ENCODE assay signal across 27 cellular contexts in genomic region chr1:170510163-170510562, GRCh38.
"Had no signal": no experiment of that assay in that cellular context is flagged by ENCODE, and none has a peak within 500 bp of the region (broad histone marks: within the 10 kb centered on the region; RNA-seq: fewer than 3 reads in every experiment).

No MANE protein-coding gene starts in this region.

- H3K4me3 ChIP-seq: left ventricle myocardium inferior, lung, neural progenitor cell, ovary, right atrium auricular region, right lobe of liver, skin epidermis, stomach, testis, thyroid gland, transverse colon, upper lobe of right lung had no signal

- H3K4me1 Mint-ChIP-seq: mesothelial cell of epicardium; naive B cell; natural killer cell; neural progenitor cell; stimulated activated naive B cell treated with anti-CD40 and anti-IgM and Interleukin-4, amounts not matched to agents 10 μg/mL and 1 μg/mL and 100 μg/mL, for 72 hours had no signal

- H3K27me3 ChIP-seq: neural progenitor cell, neutrophil, ovary, right atrium auricular region, right lobe of liver, stomach, testis, thyroid gland, transverse colon, upper lobe of right lung had no signal

- H3K27ac Mint-ChIP-seq: mesothelial cell of epicardium; natural killer cell; nephron progenitor cell; neural progenitor cell; progenitor cell of endocrine pancreas; stimulated activated naive B cell treated with anti-CD40 and anti-IgM and Interleukin-4, amounts not matched to agents 10 μg/mL and 1 μg/mL and 100 μg/mL, for 72 hours had no signal

- H3K9me3 Mint-ChIP-seq: mesothelial cell of epicardium; natural killer cell; neural progenitor cell; stimulated activated naive B cell treated with anti-CD40 and anti-IgM and Interleukin-4, amounts not matched to agents 10 μg/mL and 1 μg/mL and 100 μg/mL, for 72 hours had no signal

- H3K4me1 ChIP-seq: left ventricle myocardium inferior, neural progenitor cell, right atrium auricular region, right lobe of liver, stomach, testis, thyroid gland, transverse colon, upper lobe of right lung had no signal

- H3K4me3 Mint-ChIP-seq: mesothelial cell of epicardium; naive B cell; natural killer cell; nephron progenitor cell; neural progenitor cell; stimulated activated naive B cell treated with anti-CD40 and anti-IgM and Interleukin-4, amounts not matched to agents 10 μg/mL and 1 μg/mL and 100 μg/mL, for 72 hours had no signal

- H3K4me2 ChIP-seq: neural progenitor cell had no signal

- DNase-seq: islet precursor cell; left ventricle myocardium inferior; mesendoderm; naive B cell; natural killer cell; nephron progenitor cell; occipital lobe; ovary; right lobe of liver; stimulated activated CD4-positive, alpha-beta T cell treated with anti-CD3 and anti-CD28 coated beads, Interleukin-12 subunit alpha, Interleukin-12 subunit beta, amount 100 ng/mL, for 4 hours; stimulated activated CD4-positive, alpha-beta T cell treated with anti-CD3 and anti-CD28 coated beads, Interleukin-15, amount 100 ng/mL, for 24 hours; stimulated activated CD4-positive, alpha-beta T cell treated with anti-CD3 and anti-CD28 coated beads, Interleukin-2, amount 100 ng/mL, for 24 hours; stimulated activated CD4-positive, alpha-beta T cell treated with anti-CD3 and anti-CD28 coated beads, Interleukin-4, amount 100 ng/mL, for 1 hour; stimulated activated naive B cell treated with anti-CD40 and anti-IgM and Interleukin-4, amounts not matched to agents 10 μg/mL and 1 μg/mL and 100 μg/mL, for 72 hours; stimulated activated naive CD8-positive, alpha-beta T cell treated with anti-CD3 and anti-CD28 coated beads, Interleukin-15, Interleukin-2, amounts not matched to agents 100 U/mL and 50 U/mL, for 24 hours; stomach; testis; thyroid gland; transverse colon; upper lobe of right lung had no signal

- H2AFZ ChIP-seq: neural progenitor cell had no signal

- H3K36me3 Mint-ChIP-seq: mesothelial cell of epicardium; natural killer cell; neural progenitor cell; stimulated activated naive B cell treated with anti-CD40 and anti-IgM and Interleukin-4, amounts not matched to agents 10 μg/mL and 1 μg/mL and 100 μg/mL, for 72 hours had no signal

- H3K36me3 ChIP-seq: left ventricle myocardium inferior, neural progenitor cell, neutrophil, ovary, right atrium auricular region, right lobe of liver, stomach, thyroid gland, transverse colon, upper lobe of right lung had no signal

- H3K9ac ChIP-seq: neural progenitor cell had no signal

- H3K9me3 ChIP-seq: neutrophil, ovary, right atrium auricular region, right lobe of liver, stomach, testis, thyroid gland, transverse colon, upper lobe of right lung had no signal

- H3K27ac ChIP-seq: left ventricle myocardium inferior, neural progenitor cell, neutrophil, ovary, right atrium auricular region, right lobe of liver, skin epidermis, stomach, testis, thyroid gland, transverse colon, upper lobe of right lung had no signal

- H3K27me3 Mint-ChIP-seq: progenitor cell of endocrine pancreas had no signal
